In the genomic region with DNA sequence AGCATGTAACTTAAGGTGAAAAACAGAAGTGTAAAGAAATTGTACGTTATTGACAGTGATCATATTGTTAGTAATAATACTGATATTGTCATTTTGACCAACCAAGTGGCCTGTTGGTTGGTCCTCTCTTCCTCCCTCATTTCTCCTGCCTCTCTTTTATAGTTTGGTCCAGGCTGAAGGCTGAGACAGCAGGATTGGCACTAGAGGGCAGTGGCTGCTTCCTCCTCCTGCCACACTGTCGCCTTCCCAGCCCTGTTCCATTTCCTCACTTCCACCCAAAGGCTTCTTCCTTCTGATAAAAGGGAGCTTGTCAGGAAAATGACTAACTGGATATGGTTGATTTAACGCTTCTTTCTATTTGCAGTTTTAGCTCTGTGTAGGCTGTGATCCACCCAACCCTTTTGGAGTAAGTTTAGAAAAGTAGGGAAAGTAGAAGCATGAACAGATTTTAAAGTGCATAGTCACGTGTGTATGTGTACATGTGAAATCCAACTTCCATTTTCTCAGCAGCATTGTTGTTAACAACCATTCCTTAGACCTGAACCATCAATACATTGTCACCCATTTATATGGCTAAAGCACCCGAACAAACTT, we compare ENCODE assay signal across 7 cellular contexts. TPM values are rescaled to one million over a fixed set of nuclear protein-coding genes. Genes with fewer than 3 reads are reported as not detected.
DNase-seq lines count a peak whose midpoint lies in the region; ATAC-seq and TF ChIP-seq lines count a peak whose summit lies in the region.

No MANE protein-coding gene starts in this region.

- no peaks in the 10 kb centered on the region for H3K4me1 Mint-ChIP-seq in activated T-helper 17 cell treated with anti-CD3 and anti-CD28 coated beads, Interleukin-2, amount 50 U/mL, for 72 hours

- no peaks in the 10 kb centered on the region for H3K27me3 Mint-ChIP-seq in activated T-helper 17 cell treated with anti-CD3 and anti-CD28 coated beads, Interleukin-2, amount 50 U/mL, for 72 hours

- peaks cover 16% of the 10 kb centered on the region for H3K4me1 ChIP-seq in GM23248 (ENCODE audit: insufficient read depth)

- H2AFZ ChIP-seq in GM23248: no peak overlapping the region

- no peak overlapping the region for H3K27ac Mint-ChIP-seq in activated T-helper 17 cell treated with anti-CD3 and anti-CD28 coated beads, Interleukin-2, amount 50 U/mL, for 72 hours

- no peak overlapping the region for H3K4me2 ChIP-seq in GM23248 (ENCODE audit: unreplicated experiment)

- H3K79me2 ChIP-seq in GM23248 (ENCODE audit: insufficient read depth): no peaks in the 10 kb centered on the region

- H3K4me3 ChIP-seq in GM23248 (no peak overlapping the region), foreskin fibroblast (ENCODE audit: low read depth in 1 of 2, low read length in 2 of 2) (no peak overlapping the region)

- POLR2A ChIA-PET in RWPE1 (lab: Yijun Ruan, JAX; ENCODE audit: low non-redundant PET): no interaction called here

- ATAC-seq in GM18517 (IDR thresholded peaks at IDR 0.05; ENCODE audit: unreplicated experiment) (no peak), GM18867 (IDR thresholded peaks at IDR 0.05; ENCODE audit: unreplicated experiment) (no peak)
- no peak for ATAC-seq in activated T-helper 17 cell treated with anti-CD3 and anti-CD28 coated beads, Interleukin-2, amount 50 U/mL, for 72 hours (replicated peaks)

- CTCF ChIA-PET in RWPE1 (lab: Yijun Ruan, JAX): interaction anchor here (0.6 to 1.2 kb wide), 8 partner anchors 10 to 482 kb away, joined by 3 to 16 read pairs (median 4); no protein-coding TSS in a partner anchor

- no peaks in the 10 kb centered on the region for H3K36me3 ChIP-seq in GM23248 (ENCODE audit: low read depth)

- no peaks in the 10 kb centered on the region for H3K9me2 ChIP-seq in GM23248 (ENCODE audit: insufficient read depth)

- H3K36me3 Mint-ChIP-seq in activated T-helper 17 cell treated with anti-CD3 and anti-CD28 coated beads, Interleukin-2, amount 50 U/mL, for 72 hours (ENCODE audit: low read depth): peaks cover 44% of the 10 kb centered on the region

- H3K27ac ChIP-seq in GM23248 (no peak overlapping the region), RWPE1 (no peak overlapping the region)

- H3K4me3 Mint-ChIP-seq in activated T-helper 17 cell treated with anti-CD3 and anti-CD28 coated beads, Interleukin-2, amount 50 U/mL, for 72 hours: no peak overlapping the region

- H3K27me3 ChIP-seq in GM23248 (replicated peaks; ENCODE audit: insufficient read depth): no peaks in the 10 kb centered on the region

- H3F3A ChIP-seq in GM23248 (ENCODE audit: insufficient read depth): peaks cover 19% of the 10 kb centered on the region; the same call in 1 of the 2 replicates

- DNase-seq in GM23248 (peak; percentile 53), RWPE1 (ENCODE audit: low spot score) (peak; percentile 45), foreskin fibroblast (peak; percentile 35 to 63), pulmonary artery endothelial cell (ENCODE audit: low read depth, low spot score) (peak; percentile 27)

- WGBS in GM23248 (ENCODE audit: low coverage in 1 of 2, low lambda C conversion rate in 2 of 2, missing lambda C conversion rate in 2 of 2), 2 experiments: 76 to 78% methylated on average over 5 of the region's 5 CpGs

- TF ChIP-seq CTCF in RWPE1 (conservative IDR thresholded peaks at IDR 0.05; ENCODE audit: low read depth): peak; percentile 60
- peak; percentile 46 for TF ChIP-seq CTCF in foreskin fibroblast (IDR thresholded peaks at IDR 0.05; ENCODE audit: low read depth, low read length)

- H3K9me3 ChIP-seq in GM23248 (ENCODE audit: low read depth): no peaks in the 10 kb centered on the region

- in situ Hi-C loops in GM23248 (cut with MboI): loop anchor here (10.0 kb wide), 1 partner anchor 489 kb away; no protein-coding TSS in a partner anchor

- H3K9ac ChIP-seq in GM23248: no peak overlapping the region

- no peaks in the 10 kb centered on the region for H4K20me1 ChIP-seq in GM23248 (ENCODE audit: insufficient read depth)

- H3K9me3 Mint-ChIP-seq in activated T-helper 17 cell treated with anti-CD3 and anti-CD28 coated beads, Interleukin-2, amount 50 U/mL, for 72 hours: no peaks in the 10 kb centered on the region

RNA-seq across cellular contexts. Expression of a gene that starts 35.6 kb away (rescaled TPM):
- 15.5 and 17.1 TPM in 2 replicates for total RNA-seq in GM23248 (2014; rRNA removed; shearing (Covaris generic))
- 11.1 and 14.0 TPM in 2 replicates for polyA plus RNA-seq in GM23248 (2016; fragmentation: Nextera tagmentation; extraction: Ambion mirVana)
- 5.9 and 7.3 TPM in 2 replicates for total RNA-seq in pulmonary artery endothelial cell
- total RNA-seq in activated T-helper 17 cell treated with anti-CD3 and anti-CD28 coated beads, Interleukin-2, amount 50 U/mL, for 72 hours: 10 to 100 TPM in 1 of 2 donors, 1 to 10 TPM in 1; 9.1 to 14.8 TPM

RNA-seq across cellular contexts. Expression of a gene that starts 35.8 kb away (rescaled TPM):
- total RNA-seq in GM23248 (2014; rRNA removed; shearing (Covaris generic)): 53.4 and 58.5 TPM in 2 replicates
- polyA plus RNA-seq in GM23248 (2016; fragmentation: Nextera tagmentation; extraction: Ambion mirVana): 35.2 and 36.4 TPM in 2 replicates
- 96.2 and 108 TPM in 2 replicates for total RNA-seq in pulmonary artery endothelial cell
- 10 to 100 TPM; 71.2 to 88.3 TPM for total RNA-seq in activated T-helper 17 cell treated with anti-CD3 and anti-CD28 coated beads, Interleukin-2, amount 50 U/mL, for 72 hours
